In genomic region chr12:52233462-52234141, GRCh38 we compare ENCODE assay signal across 1 cellular context.
TF ChIP-seq lines count a peak whose summit lies in the region.

No MANE protein-coding gene starts in this region.

TF ChIP-seq in A549, 52 proteins besides CTCF, POLR2A, EP300 and RAD21 (continued from another document):
- no peak for TF ChIP-seq FOXS1 (CRISPR knock-in tag; IDR thresholded peaks at IDR 0.05)
- TF ChIP-seq ZSCAN20 (CRISPR knock-in tag; IDR thresholded peaks at IDR 0.05): no peak
- TF ChIP-seq ATOH8 (CRISPR knock-in tag; IDR thresholded peaks at IDR 0.05; ENCODE audit: low read depth): no peak
- TF ChIP-seq USF2 (IDR thresholded peaks at IDR 0.05): no peak
- 0 out of 2 replicates have a peak, but pooled peaks have one; percentile 30 for TF ChIP-seq PHF8 (IDR thresholded peaks at IDR 0.05; ENCODE audit: borderline replicate concordance, low read depth)
- TF ChIP-seq RFX5 (IDR thresholded peaks at IDR 0.05): no peak
